27 cellular contexts compared by ENCODE assay signal in genomic region chr7:117250245-117250644, GRCh38.
"Had no signal": no experiment of that assay in that cellular context is flagged by ENCODE, and none has a peak within 500 bp of the region (broad histone marks: within the 10 kb centered on the region; RNA-seq: fewer than 3 reads in every experiment).

No MANE protein-coding gene starts in this region.

- H3K4me3 ChIP-seq: adrenal gland, coronary artery, dorsolateral prefrontal cortex had no signal

- ATAC-seq: activated CD4-positive, CD25-positive, alpha-beta regulatory T cell treated with anti-CD3 and anti-CD28 coated beads, Interleukin-2, amount 50 U/mL, for 24 hours; activated CD8-positive, alpha-beta T cell treated with anti-CD3 and anti-CD28 coated beads for 36 hours; activated naive CD8-positive, alpha-beta T cell treated with anti-CD3 and anti-CD28 coated beads, Interleukin-2, amount 50 U/mL, for 24 hours; activated T-cell treated with anti-CD3 and anti-CD28 coated beads, Interleukin-2, amount 50 U/mL, for 4 hours; activated T-helper 17 cell treated with anti-CD3 and anti-CD28 coated beads, Interleukin-2, amount 50 U/mL, for 72 hours; esophagus mucosa; T-helper 17 cell had no signal

- H3K9me3 ChIP-seq: adrenal gland had no signal

- H3K4me1 ChIP-seq: adrenal gland had no signal

- H3K36me3 ChIP-seq: adrenal gland, WERI-Rb-1 had no signal

- DNase-seq: activated B cell treated with CpG ODN at 0.5 μM for 24 hours; activated CD4-positive, alpha-beta T cell treated with anti-CD3 and anti-CD28 coated beads for 48 hours; activated CD4-positive, alpha-beta T cell treated with anti-CD3 and anti-CD28 coated beads, Interleukin-2, amount 50 U/mL, for 1 hour; activated CD4-positive, alpha-beta T cell treated with anti-CD3 and anti-CD28 coated beads, Interleukin-2, amount 50 U/mL, for 48 hours; activated CD8-positive, alpha-beta memory T cell treated with anti-CD3 and anti-CD28 coated beads for 24 hours; activated CD8-positive, alpha-beta T cell treated with anti-CD3 and anti-CD28 coated beads for 36 hours; activated effector memory CD4-positive, alpha-beta T cell treated with Interleukin-2 at 50 U/mL for 16 hours; activated naive CD4-positive, alpha-beta T cell treated with anti-CD3 and anti-CD28 coated beads for 36 hours; activated naive CD8-positive, alpha-beta T cell treated with anti-CD3 and anti-CD28 coated beads for 36 hours; activated naive CD8-positive, alpha-beta T cell treated with anti-CD3 and anti-CD28 coated beads, Interleukin-2, amount 50 U/mL, for 24 hours; activated T-cell treated with anti-CD3 and anti-CD28 coated beads, Interleukin-2, amount 50 U/mL, for 4 hours; adrenal gland; amygdala; aorta; dorsolateral prefrontal cortex; effector memory CD4-positive, alpha-beta T cell; endodermal cell; head of caudate nucleus; T-helper 17 cell; T1000; WERI-Rb-1 had no signal

- H3K27ac ChIP-seq: adrenal gland, coronary artery, dorsolateral prefrontal cortex, WERI-Rb-1 had no signal

- FAIRE-seq: bronchial epithelial cell, frontal cortex had no signal

- H3K27me3 ChIP-seq: adrenal gland had no signal
